Comparison of ENCODE assay signal across 20 cellular contexts in genomic region chr12:76740501-76740900, GRCh38. TPM values are rescaled to one million over a fixed set of nuclear protein-coding genes. Genes with fewer than 3 reads are reported as not detected.
DNase-seq lines count a peak whose midpoint lies in the region; ATAC-seq and TF ChIP-seq lines count a peak whose summit lies in the region.
"Had no signal": no experiment of that assay in that cellular context is flagged by ENCODE, and none has a peak within 500 bp of the region (broad histone marks: within the 10 kb centered on the region; RNA-seq: fewer than 3 reads in every experiment).

No MANE protein-coding gene starts in this region.

- H3K14ac ChIP-seq in trophoblast cell (ENCODE audit: low read length) = no peak overlapping the region

- no peak overlapping the region for H2BK5ac ChIP-seq in trophoblast cell (ENCODE audit: low read depth, low read length, poor library complexity)

- H3K9ac ChIP-seq in trophoblast cell (ENCODE audit: low read length) = no peak overlapping the region
- H3K9ac ChIP-seq: BLaER1 treated with 17β-estradiol and CSF1 and Interleukin-3, amounts not matched to agents 10 nM and 100 nM had no signal

- H3K4me1 Mint-ChIP-seq in Caco-2 (ENCODE audit: low read depth, unreplicated experiment) (peaks cover 6% of the 10 kb centered on the region), GM23338 (peaks cover 7% of the 10 kb centered on the region; the same call in 1 of the 3 replicates)
- no peaks in the 10 kb centered on the region for H3K4me1 Mint-ChIP-seq in activated CD4-positive, alpha-beta memory T cell treated with anti-CD3 and anti-CD28 coated beads, Interleukin-2, amount 10 ng/mL, durations not matched to agents 7 days and 5 days
- H3K4me1 Mint-ChIP-seq: B cell had no signal

- no peak for TF ChIP-seq CTCF in Caco-2 (IDR thresholded peaks at IDR 0.05; ENCODE audit: insufficient read depth in 1 of 2, low read depth in 1 of 2, low read length in 1 of 2, severe bottlenecking in 1 of 2, unreplicated experiment in 1 of 2)
- no peak for TF ChIP-seq CTCF in GM23338 (conservative IDR thresholded peaks at IDR 0.05; ENCODE audit: low read depth in 2 of 2)

- H3K4me2 ChIP-seq in GM23338 (no peak overlapping the region), trophoblast cell (ENCODE audit: low read length) (no peak overlapping the region)
- H3K4me2 ChIP-seq: A549; BLaER1 treated with 17β-estradiol and CSF1 and Interleukin-3, amounts not matched to agents 10 nM and 100 nM had no signal

- H3K79me2 ChIP-seq in GM23338 (replicated peaks; ENCODE audit: insufficient read depth) = no peaks in the 10 kb centered on the region
- no peaks in the 10 kb centered on the region for H3K79me2 ChIP-seq in trophoblast cell (ENCODE audit: control insufficient read depth, insufficient read depth, low read length, poor library complexity)

- H3K9me3 Mint-ChIP-seq in Caco-2 (ENCODE audit: unreplicated experiment) (peaks cover 39% of the 10 kb centered on the region), GM23338 (peaks cover 39% of the 10 kb centered on the region)
- H3K9me3 Mint-ChIP-seq in activated CD4-positive, alpha-beta memory T cell treated with anti-CD3 and anti-CD28 coated beads, Interleukin-2, amount 10 ng/mL, durations not matched to agents 7 days and 5 days = peaks cover 7% of the 10 kb centered on the region

- H3K9me3 ChIP-seq in Caco-2 = peaks cover 21% of the 10 kb centered on the region
- H3K9me3 ChIP-seq in trophoblast cell (ENCODE audit: insufficient read depth, low read depth, low read length) = peaks cover 5% of the 10 kb centered on the region

- H2AFZ ChIP-seq in GM23338 (0 out of 2 replicates have a peak overlapping the region, but pooled peaks have one; percentile 7), trophoblast cell (ENCODE audit: insufficient read depth, low read length, poor library complexity) (no peak overlapping the region)

- H3K36me3 Mint-ChIP-seq in Caco-2 (ENCODE audit: insufficient read depth, unreplicated experiment) = no peaks in the 10 kb centered on the region
- peaks cover 39% of the 10 kb centered on the region for H3K36me3 Mint-ChIP-seq in GM23338 (ENCODE audit: low read depth)
- H3K36me3 Mint-ChIP-seq in activated CD4-positive, alpha-beta memory T cell treated with anti-CD3 and anti-CD28 coated beads, Interleukin-2, amount 10 ng/mL, durations not matched to agents 7 days and 5 days (ENCODE audit: low read depth) = no peaks in the 10 kb centered on the region

- no peak overlapping the region for H4K91ac ChIP-seq in trophoblast cell (ENCODE audit: low read depth, low read length)

- H4K20me1 ChIP-seq in GM23338 (replicated peaks; ENCODE audit: insufficient read depth) = no peaks in the 10 kb centered on the region
- H4K20me1 ChIP-seq: BLaER1 treated with 17β-estradiol and CSF1 and Interleukin-3, amounts not matched to agents 10 nM and 100 nM had no signal

- POLR2A ChIA-PET in Caco-2 (lab: Charles Lee) = no interaction called here
- POLR2A ChIA-PET in activated CD4-positive, alpha-beta memory T cell treated with anti-CD3 and anti-CD28 coated beads, Interleukin-2, amount 10 ng/mL, durations not matched to agents 7 days and 5 days (lab: Charles Lee) = no interaction called here

- no peak overlapping the region for H3K4ac ChIP-seq in trophoblast cell (ENCODE audit: low read depth, low read length)

- H3K4me3 ChIP-seq in Caco-2 (ENCODE audit: low read depth, low read length) (no peak overlapping the region), GM23338 (no peak overlapping the region), trophoblast cell (ENCODE audit: low read depth, low read length) (no peak overlapping the region)
- H3K4me3 ChIP-seq: A549; BLaER1 treated with 17β-estradiol and CSF1 and Interleukin-3, amounts not matched to agents 10 nM and 100 nM had no signal

- intact Hi-C loops in Caco-2 (cut with micrococcal nuclease; ENCODE audit: unreplicated experiment) = no loop called here

- no peak for DNase-seq in Caco-2
- DNase-seq in GM23338 (ENCODE audit: low spot score) = no peak
- peak; percentile 55 to 75 for DNase-seq in trophoblast cell
- DNase-seq in activated CD4-positive, alpha-beta memory T cell treated with anti-CD3 and anti-CD28 coated beads, Interleukin-2, amount 10 ng/mL, durations not matched to agents 7 days and 5 days = no peak
- no peak for DNase-seq in SKM-1 (lab: John Stamatoyannopoulos, UW; ENCODE audit: unreplicated experiment)
- DNase-seq: AML-193; CD4-positive, alpha-beta T cell; CD8-positive, alpha-beta T cell; DMS 273 treated with DMSO at 0.1 percent for 48 hours; DMS153; DMS53; DMS79; DND-41; EL; GF-D8 had no signal

- H3K9me2 ChIP-seq in GM23338 (ENCODE audit: insufficient read depth) = 0 out of 2 replicates have a peak, but pooled peaks cover under 1% of the 10 kb centered on the region

- BruUV-seq in Caco-2 (replicated peaks; lab: Mats Ljungman, UMichigan) = no TSS peak

- peak overlapping the region; percentile 50 for H3K27ac Mint-ChIP-seq in Caco-2 (ENCODE audit: unreplicated experiment)
- H3K27ac Mint-ChIP-seq in GM23338 = no peak overlapping the region
- H3K27ac Mint-ChIP-seq in activated CD4-positive, alpha-beta memory T cell treated with anti-CD3 and anti-CD28 coated beads, Interleukin-2, amount 10 ng/mL, durations not matched to agents 7 days and 5 days = no peak overlapping the region
- H3K27ac Mint-ChIP-seq: B cell; CD4-positive, alpha-beta T cell; CD8-positive, alpha-beta T cell had no signal

- no CpG with 5 or more reads among the region's 8 CpGs for WGBS in trophoblast cell (ENCODE audit: extremely low coverage, insufficient coverage, insufficient read length)

- ATAC-seq in GM23338 = no peak
- ATAC-seq: A549; CD8-positive, alpha-beta T cell had no signal

- H3K4me3 Mint-ChIP-seq in Caco-2 (ENCODE audit: unreplicated experiment) (no peak overlapping the region), GM23338 (no peak overlapping the region)
- H3K4me3 Mint-ChIP-seq in activated CD4-positive, alpha-beta memory T cell treated with anti-CD3 and anti-CD28 coated beads, Interleukin-2, amount 10 ng/mL, durations not matched to agents 7 days and 5 days = no peak overlapping the region
- H3K4me3 Mint-ChIP-seq: B cell; CD4-positive, alpha-beta T cell; CD8-positive, alpha-beta T cell had no signal

- H3K27me3 ChIP-seq in Caco-2 (replicated peaks; ENCODE audit: control insufficient read depth, insufficient read depth, low read length) (no peaks in the 10 kb centered on the region), GM23338 (ENCODE audit: insufficient read depth) (no peaks in the 10 kb centered on the region), trophoblast cell (ENCODE audit: insufficient read depth, low read length) (no peaks in the 10 kb centered on the region)
- H3K27me3 ChIP-seq: BLaER1 treated with 17β-estradiol and CSF1 and Interleukin-3, amounts not matched to agents 10 nM and 100 nM had no signal

- H3K79me1 ChIP-seq in trophoblast cell (ENCODE audit: low read length) = peaks cover 11% of the 10 kb centered on the region

- H3K4me1 ChIP-seq in Caco-2 (no peaks in the 10 kb centered on the region), GM23338 (ENCODE audit: insufficient read depth) (no peaks in the 10 kb centered on the region), trophoblast cell (ENCODE audit: control insufficient read depth in 1 of 2, insufficient read depth in 2 of 2, low read length in 2 of 2) (peaks cover 7 to 11% of the 10 kb centered on the region in 2 experiments)
- H3K4me1 ChIP-seq: A549 had no signal

- H3K23ac ChIP-seq in trophoblast cell (ENCODE audit: low read length) = no peak overlapping the region

- H2BK120ac ChIP-seq in trophoblast cell (ENCODE audit: insufficient read depth, low read length, poor library complexity) = no peak overlapping the region

- H3F3A ChIP-seq in GM23338 (replicated peaks; ENCODE audit: low read depth) = no peaks in the 10 kb centered on the region

- no peak overlapping the region for H4K8ac ChIP-seq in trophoblast cell (ENCODE audit: low read depth, low read length)

- no peak overlapping the region for H2BK12ac ChIP-seq in trophoblast cell (ENCODE audit: low read length)

- no peak overlapping the region for H3K18ac ChIP-seq in trophoblast cell (ENCODE audit: low read length)

- no peak overlapping the region for H4K12ac ChIP-seq in trophoblast cell (ENCODE audit: low read depth, low read length)

- CTCF ChIA-PET in Caco-2 (lab: Charles Lee) = no interaction called here
- CTCF ChIA-PET in activated CD4-positive, alpha-beta memory T cell treated with anti-CD3 and anti-CD28 coated beads, Interleukin-2, amount 10 ng/mL, durations not matched to agents 7 days and 5 days (lab: Charles Lee) = no interaction called here

- H3K36me3 ChIP-seq in Caco-2 (ENCODE audit: control insufficient read depth, insufficient read depth, low read length) (no peaks in the 10 kb centered on the region), GM23338 (ENCODE audit: insufficient read depth) (peaks cover 17% of the 10 kb centered on the region), trophoblast cell (ENCODE audit: control insufficient read depth in 1 of 2, insufficient read depth in 2 of 2, low read length in 2 of 2) (peaks cover 0 to 3% of the 10 kb centered on the region in 2 experiments)
- H3K36me3 ChIP-seq: BLaER1 treated with 17β-estradiol and CSF1 and Interleukin-3, amounts not matched to agents 10 nM and 100 nM had no signal

- H3K27ac ChIP-seq in GM23338 (ENCODE audit: low read depth) (no peak overlapping the region), trophoblast cell (ENCODE audit: low read depth, low read length) (peak overlapping the region; percentile 32)
- H3K27ac ChIP-seq: 22Rv1; A549; BLaER1 treated with 17β-estradiol and CSF1 and Interleukin-3, amounts not matched to agents 10 nM and 100 nM; C4-2B had no signal

- H2AK5ac ChIP-seq in trophoblast cell (ENCODE audit: low read length) = no peak overlapping the region

- H3K27me3 Mint-ChIP-seq in Caco-2 (ENCODE audit: insufficient read depth, unreplicated experiment) (no peaks in the 10 kb centered on the region), GM23338 (ENCODE audit: insufficient read depth, low read depth, poor library complexity) (peaks cover 3% of the 10 kb centered on the region)
- peaks cover 2% of the 10 kb centered on the region for H3K27me3 Mint-ChIP-seq in activated CD4-positive, alpha-beta memory T cell treated with anti-CD3 and anti-CD28 coated beads, Interleukin-2, amount 10 ng/mL, durations not matched to agents 7 days and 5 days

TF ChIP-seq in GM23338, 12 proteins besides CTCF, POLR2A, EP300 and RAD21 (continues in another document):
- TF ChIP-seq CREB1 (CRISPR knock-in tag; IDR thresholded peaks at IDR 0.05; ENCODE audit: low read depth) (no peak), JUNB (IDR thresholded peaks at IDR 0.05; ENCODE audit: unreplicated experiment) (no peak), ZNF114 (CRISPR knock-in tag; IDR thresholded peaks at IDR 0.05) (no peak)

RNA-seq across cellular contexts. Expression of gene ZDHHC17, which starts 23.4 kb away (rescaled TPM):
- total RNA-seq in Caco-2 (2022) = 31.1 and 32.2 TPM in 2 replicates
- total RNA-seq in GM23338 (2014; rRNA removed; shearing (Covaris generic)) = 42.4 and 43.5 TPM in 2 replicates
- polyA plus RNA-seq in GM23338 (2016; fragmentation: Nextera tagmentation; extraction: Ambion mirVana) = 12.6 and 15.7 TPM in 2 replicates
- 12.3 and 13.2 TPM in 2 replicates for polyA plus RNA-seq in trophoblast cell (2013)
- 10 to 100 TPM; 25.5 TPM for total RNA-seq in activated CD4-positive, alpha-beta memory T cell treated with anti-CD3 and anti-CD28 coated beads, Interleukin-2, amount 10 ng/mL, durations not matched to agents 7 days and 5 days

Comparison
In these comparisons a context has a peak if more than half of its experiments do, and no peak if none do; other contexts are left out.
1. DNase-seq: peak in trophoblast cell (2 of 2); none in Caco-2 (0 of 2), GM23338 (single experiment), activated CD4-positive, alpha-beta memory T cell treated with anti-CD3 and anti-CD28 coated beads, Interleukin-2, amount 10 ng/mL, durations not matched to agents 7 days and 5 days (single experiment) and SKM-1 (single experiment).